Comparison of ENCODE assay signal across 1 cellular context in the genomic region with DNA sequence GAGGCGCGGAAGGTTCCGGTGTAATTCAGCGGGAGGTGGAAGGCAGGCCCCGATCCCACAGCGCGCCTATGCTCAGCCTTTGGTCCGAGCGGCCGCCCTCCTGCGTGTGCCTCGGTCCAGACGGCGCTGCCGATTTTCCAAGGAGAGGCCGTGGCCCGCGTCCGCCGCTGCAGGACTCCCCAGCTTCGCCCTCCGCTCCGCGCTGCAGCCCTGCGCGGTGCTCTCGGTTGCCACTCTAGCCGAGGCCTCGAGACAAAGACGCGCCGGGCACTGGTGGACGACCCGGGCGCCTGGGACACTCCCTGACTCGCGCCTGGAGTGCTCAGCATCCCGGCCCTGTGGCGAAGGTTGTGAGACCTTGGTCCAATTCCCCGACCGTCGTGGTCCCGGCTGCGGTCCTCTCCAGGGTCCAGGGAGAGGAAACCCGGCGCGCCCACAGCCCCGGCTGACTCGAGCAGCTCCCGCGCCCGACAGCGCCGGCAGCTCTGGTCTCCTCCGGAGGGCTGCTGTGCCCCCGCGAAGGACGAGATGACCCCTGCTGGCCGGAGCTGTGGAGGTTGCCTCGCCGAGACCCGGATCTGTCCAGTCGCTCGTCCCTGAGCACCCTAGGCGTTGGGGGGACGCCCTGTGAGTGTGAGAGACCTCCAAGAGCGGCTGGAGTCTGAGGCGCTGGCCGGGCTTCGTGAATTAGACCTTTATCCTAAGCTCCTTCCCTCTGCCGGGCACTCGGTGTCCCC.
TF ChIP-seq lines count a peak whose summit lies in the region.

No MANE protein-coding gene starts in this region.

TF ChIP-seq in HepG2, 621 proteins besides CTCF, POLR2A, EP300 and RAD21 (continued from another document and continues in another):
- TF ChIP-seq, protein P1, sequence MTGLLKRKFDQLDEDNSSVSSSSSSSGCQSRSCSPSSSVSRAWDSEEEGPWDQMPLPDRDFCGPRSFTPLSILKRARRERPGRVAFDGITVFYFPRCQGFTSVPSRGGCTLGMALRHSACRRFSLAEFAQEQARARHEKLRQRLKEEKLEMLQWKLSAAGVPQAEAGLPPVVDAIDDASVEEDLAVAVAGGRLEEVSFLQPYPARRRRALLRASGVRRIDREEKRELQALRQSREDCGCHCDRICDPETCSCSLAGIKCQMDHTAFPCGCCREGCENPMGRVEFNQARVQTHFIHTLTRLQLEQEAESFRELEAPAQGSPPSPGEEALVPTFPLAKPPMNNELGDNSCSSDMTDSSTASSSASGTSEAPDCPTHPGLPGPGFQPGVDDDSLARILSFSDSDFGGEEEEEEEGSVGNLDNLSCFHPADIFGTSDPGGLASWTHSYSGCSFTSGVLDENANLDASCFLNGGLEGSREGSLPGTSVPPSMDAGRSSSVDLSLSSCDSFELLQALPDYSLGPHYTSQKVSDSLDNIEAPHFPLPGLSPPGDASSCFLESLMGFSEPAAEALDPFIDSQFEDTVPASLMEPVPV (CRISPR knock-in tag; IDR thresholded peaks at IDR 0.05), result 0 out of 2 replicates have a peak, but pooled peaks have one; percentile 19
- TF ChIP-seq SMAD9 (CRISPR knock-in tag; IDR thresholded peaks at IDR 0.05), result no peak
- TF ChIP-seq NCOA5 (CRISPR knock-in tag; IDR thresholded peaks at IDR 0.05), result no peak
- no peak for TF ChIP-seq CBX2 (IDR thresholded peaks at IDR 0.05; ENCODE audit: low read depth, low read length)
- TF ChIP-seq CBX2 (CRISPR knock-in tag; IDR thresholded peaks at IDR 0.05; ENCODE audit: low read depth), result peak; percentile 25; the same call in 1 of the 2 replicates
- TF ChIP-seq, protein P2, sequence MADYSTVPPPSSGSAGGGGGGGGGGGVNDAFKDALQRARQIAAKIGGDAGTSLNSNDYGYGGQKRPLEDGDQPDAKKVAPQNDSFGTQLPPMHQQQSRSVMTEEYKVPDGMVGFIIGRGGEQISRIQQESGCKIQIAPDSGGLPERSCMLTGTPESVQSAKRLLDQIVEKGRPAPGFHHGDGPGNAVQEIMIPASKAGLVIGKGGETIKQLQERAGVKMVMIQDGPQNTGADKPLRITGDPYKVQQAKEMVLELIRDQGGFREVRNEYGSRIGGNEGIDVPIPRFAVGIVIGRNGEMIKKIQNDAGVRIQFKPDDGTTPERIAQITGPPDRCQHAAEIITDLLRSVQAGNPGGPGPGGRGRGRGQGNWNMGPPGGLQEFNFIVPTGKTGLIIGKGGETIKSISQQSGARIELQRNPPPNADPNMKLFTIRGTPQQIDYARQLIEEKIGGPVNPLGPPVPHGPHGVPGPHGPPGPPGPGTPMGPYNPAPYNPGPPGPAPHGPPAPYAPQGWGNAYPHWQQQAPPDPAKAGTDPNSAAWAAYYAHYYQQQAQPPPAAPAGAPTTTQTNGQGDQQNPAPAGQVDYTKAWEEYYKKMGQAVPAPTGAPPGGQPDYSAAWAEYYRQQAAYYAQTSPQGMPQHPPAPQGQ (CRISPR knock-in tag; IDR thresholded peaks at IDR 0.05; ENCODE audit: borderline replicate concordance), result no peak
- no peak for TF ChIP-seq SOX6 (IDR thresholded peaks at IDR 0.05)
- TF ChIP-seq SOX6 (CRISPR knock-in tag; IDR thresholded peaks at IDR 0.05), result no peak
- no peak for TF ChIP-seq SNAI1 (CRISPR knock-in tag; IDR thresholded peaks at IDR 0.05; ENCODE audit: borderline replicate concordance)
- no peak for TF ChIP-seq MLLT10 (CRISPR knock-in tag; IDR thresholded peaks at IDR 0.05)
- TF ChIP-seq ATF5 (CRISPR knock-in tag; IDR thresholded peaks at IDR 0.05; ENCODE audit: low read depth), result no peak
- TF ChIP-seq, protein P3, sequence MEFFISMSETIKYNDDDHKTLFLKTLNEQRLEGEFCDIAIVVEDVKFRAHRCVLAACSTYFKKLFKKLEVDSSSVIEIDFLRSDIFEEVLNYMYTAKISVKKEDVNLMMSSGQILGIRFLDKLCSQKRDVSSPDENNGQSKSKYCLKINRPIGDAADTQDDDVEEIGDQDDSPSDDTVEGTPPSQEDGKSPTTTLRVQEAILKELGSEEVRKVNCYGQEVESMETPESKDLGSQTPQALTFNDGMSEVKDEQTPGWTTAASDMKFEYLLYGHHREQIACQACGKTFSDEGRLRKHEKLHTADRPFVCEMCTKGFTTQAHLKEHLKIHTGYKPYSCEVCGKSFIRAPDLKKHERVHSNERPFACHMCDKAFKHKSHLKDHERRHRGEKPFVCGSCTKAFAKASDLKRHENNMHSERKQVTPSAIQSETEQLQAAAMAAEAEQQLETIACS (CRISPR knock-in tag; IDR thresholded peaks at IDR 0.05), result no peak
- TF ChIP-seq, protein P4, sequence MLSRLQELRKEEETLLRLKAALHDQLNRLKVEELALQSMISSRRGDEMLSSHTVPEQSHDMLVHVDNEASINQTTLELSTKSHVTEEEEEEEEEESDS (CRISPR knock-in tag; IDR thresholded peaks at IDR 0.05; ENCODE audit: borderline replicate concordance), result no peak
- TF ChIP-seq, protein P5, sequence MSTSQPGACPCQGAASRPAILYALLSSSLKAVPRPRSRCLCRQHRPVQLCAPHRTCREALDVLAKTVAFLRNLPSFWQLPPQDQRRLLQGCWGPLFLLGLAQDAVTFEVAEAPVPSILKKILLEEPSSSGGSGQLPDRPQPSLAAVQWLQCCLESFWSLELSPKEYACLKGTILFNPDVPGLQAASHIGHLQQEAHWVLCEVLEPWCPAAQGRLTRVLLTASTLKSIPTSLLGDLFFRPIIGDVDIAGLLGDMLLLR (CRISPR knock-in tag; IDR thresholded peaks at IDR 0.05), result no peak
- TF ChIP-seq ZNF543 (CRISPR knock-in tag; IDR thresholded peaks at IDR 0.05), result 0 out of 2 replicates have a peak, but pooled peaks have one; percentile 49
- TF ChIP-seq ZSCAN9 (CRISPR knock-in tag; IDR thresholded peaks at IDR 0.05; ENCODE audit: borderline replicate concordance), result no peak
- no peak for TF ChIP-seq NFYC (CRISPR knock-in tag; IDR thresholded peaks at IDR 0.05)
- TF ChIP-seq SUZ12 (IDR thresholded peaks at IDR 0.05; ENCODE audit: low read depth, low read length), result no peak
- no peak for TF ChIP-seq ZNF282 (IDR thresholded peaks at IDR 0.05; ENCODE audit: partially characterized antibody)
- TF ChIP-seq ZNF605 (CRISPR knock-in tag; IDR thresholded peaks at IDR 0.05), result no peak
- TF ChIP-seq ZKSCAN1 (IDR thresholded peaks at IDR 0.05; ENCODE audit: low read length), result no peak
- no peak for TF ChIP-seq ZNF878 (CRISPR knock-in tag; IDR thresholded peaks at IDR 0.05)
- TF ChIP-seq ELF4 (CRISPR knock-in tag; IDR thresholded peaks at IDR 0.05; ENCODE audit: borderline replicate concordance), result no peak
- no peak for TF ChIP-seq FOXK1 (CRISPR knock-in tag; IDR thresholded peaks at IDR 0.05; ENCODE audit: borderline replicate concordance, low read depth)
- no peak for TF ChIP-seq MTF1 (CRISPR knock-in tag; IDR thresholded peaks at IDR 0.05)
- TF ChIP-seq STAT5B (CRISPR knock-in tag; IDR thresholded peaks at IDR 0.05), result no peak
- no peak for TF ChIP-seq ZNF431 (CRISPR knock-in tag; IDR thresholded peaks at IDR 0.05; ENCODE audit: borderline replicate concordance, low read depth)
- TF ChIP-seq, protein P6, sequence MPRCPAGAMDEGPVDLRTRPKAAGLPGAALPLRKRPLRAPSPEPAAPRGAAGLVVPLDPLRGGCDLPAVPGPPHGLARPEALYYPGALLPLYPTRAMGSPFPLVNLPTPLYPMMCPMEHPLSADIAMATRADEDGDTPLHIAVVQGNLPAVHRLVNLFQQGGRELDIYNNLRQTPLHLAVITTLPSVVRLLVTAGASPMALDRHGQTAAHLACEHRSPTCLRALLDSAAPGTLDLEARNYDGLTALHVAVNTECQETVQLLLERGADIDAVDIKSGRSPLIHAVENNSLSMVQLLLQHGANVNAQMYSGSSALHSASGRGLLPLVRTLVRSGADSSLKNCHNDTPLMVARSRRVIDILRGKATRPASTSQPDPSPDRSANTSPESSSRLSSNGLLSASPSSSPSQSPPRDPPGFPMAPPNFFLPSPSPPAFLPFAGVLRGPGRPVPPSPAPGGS (CRISPR knock-in tag; IDR thresholded peaks at IDR 0.05), result no peak
- TF ChIP-seq, protein P7, sequence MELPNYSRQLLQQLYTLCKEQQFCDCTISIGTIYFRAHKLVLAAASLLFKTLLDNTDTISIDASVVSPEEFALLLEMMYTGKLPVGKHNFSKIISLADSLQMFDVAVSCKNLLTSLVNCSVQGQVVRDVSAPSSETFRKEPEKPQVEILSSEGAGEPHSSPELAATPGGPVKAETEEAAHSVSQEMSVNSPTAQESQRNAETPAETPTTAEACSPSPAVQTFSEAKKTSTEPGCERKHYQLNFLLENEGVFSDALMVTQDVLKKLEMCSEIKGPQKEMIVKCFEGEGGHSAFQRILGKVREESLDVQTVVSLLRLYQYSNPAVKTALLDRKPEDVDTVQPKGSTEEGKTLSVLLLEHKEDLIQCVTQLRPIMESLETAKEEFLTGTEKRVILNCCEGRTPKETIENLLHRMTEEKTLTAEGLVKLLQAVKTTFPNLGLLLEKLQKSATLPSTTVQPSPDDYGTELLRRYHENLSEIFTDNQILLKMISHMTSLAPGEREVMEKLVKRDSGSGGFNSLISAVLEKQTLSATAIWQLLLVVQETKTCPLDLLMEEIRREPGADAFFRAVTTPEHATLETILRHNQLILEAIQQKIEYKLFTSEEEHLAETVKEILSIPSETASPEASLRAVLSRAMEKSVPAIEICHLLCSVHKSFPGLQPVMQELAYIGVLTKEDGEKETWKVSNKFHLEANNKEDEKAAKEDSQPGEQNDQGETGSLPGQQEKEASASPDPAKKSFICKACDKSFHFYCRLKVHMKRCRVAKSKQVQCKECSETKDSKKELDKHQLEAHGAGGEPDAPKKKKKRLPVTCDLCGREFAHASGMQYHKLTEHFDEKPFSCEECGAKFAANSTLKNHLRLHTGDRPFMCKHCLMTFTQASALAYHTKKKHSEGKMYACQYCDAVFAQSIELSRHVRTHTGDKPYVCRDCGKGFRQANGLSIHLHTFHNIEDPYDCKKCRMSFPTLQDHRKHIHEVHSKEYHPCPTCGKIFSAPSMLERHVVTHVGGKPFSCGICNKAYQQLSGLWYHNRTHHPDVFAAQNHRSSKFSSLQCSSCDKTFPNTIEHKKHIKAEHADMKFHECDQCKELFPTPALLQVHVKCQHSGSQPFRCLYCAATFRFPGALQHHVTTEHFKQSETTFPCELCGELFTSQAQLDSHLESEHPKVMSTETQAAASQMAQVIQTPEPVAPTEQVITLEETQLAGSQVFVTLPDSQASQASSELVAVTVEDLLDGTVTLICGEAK (IDR thresholded peaks at IDR 0.05), result no peak
- TF ChIP-seq, protein P7 (CRISPR knock-in tag; IDR thresholded peaks at IDR 0.05), result peak; percentile 34; the same call in 1 of the 2 replicates
- TF ChIP-seq KDM2A (CRISPR knock-in tag; IDR thresholded peaks at IDR 0.05; ENCODE audit: borderline replicate concordance, low read depth), result peak; percentile 48; the same call in 1 of the 2 replicates
- no peak for TF ChIP-seq ZZZ3 (CRISPR knock-in tag; IDR thresholded peaks at IDR 0.05; ENCODE audit: borderline replicate concordance)
- TF ChIP-seq ATF7-NPFF (CRISPR knock-in tag; IDR thresholded peaks at IDR 0.05; ENCODE audit: low read depth), result no peak
- no peak for TF ChIP-seq FOSL1 (CRISPR knock-in tag; IDR thresholded peaks at IDR 0.05; ENCODE audit: borderline replicate concordance)
- TF ChIP-seq, protein P8, sequence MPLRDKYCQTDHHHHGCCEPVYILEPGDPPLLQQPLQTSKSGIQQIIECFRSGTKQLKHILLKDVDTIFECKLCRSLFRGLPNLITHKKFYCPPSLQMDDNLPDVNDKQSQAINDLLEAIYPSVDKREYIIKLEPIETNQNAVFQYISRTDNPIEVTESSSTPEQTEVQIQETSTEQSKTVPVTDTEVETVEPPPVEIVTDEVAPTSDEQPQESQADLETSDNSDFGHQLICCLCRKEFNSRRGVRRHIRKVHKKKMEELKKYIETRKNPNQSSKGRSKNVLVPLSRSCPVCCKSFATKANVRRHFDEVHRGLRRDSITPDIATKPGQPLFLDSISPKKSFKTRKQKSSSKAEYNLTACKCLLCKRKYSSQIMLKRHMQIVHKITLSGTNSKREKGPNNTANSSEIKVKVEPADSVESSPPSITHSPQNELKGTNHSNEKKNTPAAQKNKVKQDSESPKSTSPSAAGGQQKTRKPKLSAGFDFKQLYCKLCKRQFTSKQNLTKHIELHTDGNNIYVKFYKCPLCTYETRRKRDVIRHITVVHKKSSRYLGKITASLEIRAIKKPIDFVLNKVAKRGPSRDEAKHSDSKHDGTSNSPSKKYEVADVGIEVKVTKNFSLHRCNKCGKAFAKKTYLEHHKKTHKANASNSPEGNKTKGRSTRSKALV (CRISPR knock-in tag; IDR thresholded peaks at IDR 0.05), result peak; percentile 88
- no peak for TF ChIP-seq E2F1 (CRISPR knock-in tag; IDR thresholded peaks at IDR 0.05)
